In genomic region chr7:50733552-50733951, GRCh38 we compare ENCODE assay signal across 15 cellular contexts. TPM values are rescaled to one million over a fixed set of nuclear protein-coding genes. Genes with fewer than 3 reads are reported as not detected.
DNase-seq lines count a peak whose midpoint lies in the region; ATAC-seq and TF ChIP-seq lines count a peak whose summit lies in the region.
"Had no signal": no experiment of that assay in that cellular context is flagged by ENCODE, and none has a peak within 500 bp of the region (broad histone marks: within the 10 kb centered on the region; RNA-seq: fewer than 3 reads in every experiment).

No MANE protein-coding gene starts in this region.

- TF ChIP-seq CTCF in AG10803 (conservative IDR thresholded peaks at IDR 0.05; ENCODE audit: low read length) (no peak), choroid plexus epithelial cell (conservative IDR thresholded peaks at IDR 0.05; ENCODE audit: low read depth, low read length) (no peak), lung (IDR thresholded peaks at IDR 0.05; ENCODE audit: control extremely low read depth, extremely low read depth) (no peak), GM10248 (IDR thresholded peaks at IDR 0.05; ENCODE audit: control extremely low read depth, extremely low read depth, low read depth, missing control alignments) (no peak)

- H3K27ac Mint-ChIP-seq in activated CD4-positive, alpha-beta memory T cell treated with anti-CD3 and anti-CD28 coated beads, Interleukin-2, amount 10 ng/mL, durations not matched to agents 7 days and 5 days: no peak overlapping the region
- H3K27ac Mint-ChIP-seq: activated CD4-positive, alpha-beta T cell treated with anti-CD3 and anti-CD28 coated beads for 36 hours; activated T-helper 1 cell treated with anti-CD3 and anti-CD28 coated beads, Interleukin-12 subunit alpha, Interleukin-12 subunit beta, Interleukin-2, Interleukin-4 antibody, amounts not matched to agents 30 ng/mL and 10 ng/mL and 1 ng/mL, durations not matched to agents 14 hours and 24 hours and 36 hours had no signal

- H3K27ac ChIP-seq in lung (ENCODE audit: low read depth in 1 of 2, low read length in 1 of 2): peak overlapping the region in 1 of 2 donors; percentile 62
- H3K27ac ChIP-seq: neutrophil had no signal

- POLR2A ChIA-PET in activated CD4-positive, alpha-beta memory T cell treated with anti-CD3 and anti-CD28 coated beads, Interleukin-2, amount 10 ng/mL, durations not matched to agents 7 days and 5 days (lab: Charles Lee): no interaction called here
- POLR2A ChIA-PET in GM10248 (lab: Yijun Ruan, JAX): no interaction called here

- no peaks in the 10 kb centered on the region for H3K27me3 ChIP-seq in lung (ENCODE audit: control insufficient read depth, insufficient read depth)
- H3K27me3 ChIP-seq: neutrophil had no signal

- H3K9me3 Mint-ChIP-seq in activated CD4-positive, alpha-beta memory T cell treated with anti-CD3 and anti-CD28 coated beads, Interleukin-2, amount 10 ng/mL, durations not matched to agents 7 days and 5 days: no peaks in the 10 kb centered on the region
- H3K9me3 Mint-ChIP-seq: activated T-helper 1 cell treated with anti-CD3 and anti-CD28 coated beads, Interleukin-12 subunit alpha, Interleukin-12 subunit beta, Interleukin-2, Interleukin-4 antibody, amounts not matched to agents 30 ng/mL and 10 ng/mL and 1 ng/mL, durations not matched to agents 14 hours and 24 hours and 36 hours had no signal

- peaks cover 0 to 2% of the 10 kb centered on the region in 2 donors for H3K9me3 ChIP-seq in lung (ENCODE audit: control insufficient read depth in 2 of 2, insufficient read depth in 1 of 2, low read length in 1 of 2)
- H3K9me3 ChIP-seq: neutrophil had no signal

- peak; percentile 81 for ATAC-seq in lung (ENCODE audit: insufficient read depth, low FRiP score)
- ATAC-seq: activated CD4-positive, alpha-beta T cell treated with anti-CD3 and anti-CD28 coated beads for 36 hours had no signal

- H3K4me3 ChIP-seq in AG10803 (ENCODE audit: low read length) (no peak overlapping the region), choroid plexus epithelial cell (ENCODE audit: low read depth, low read length) (no peak overlapping the region), lung (no peak overlapping the region)

- DNase-seq in AG10803 (ENCODE audit: low read depth): peak; percentile 16
- DNase-seq in M059J (ENCODE audit: low read depth): peak; percentile 75
- peak; percentile 71 for DNase-seq in choroid plexus epithelial cell (ENCODE audit: low read depth)
- DNase-seq in lung (ENCODE audit: low spot score): no peak
- DNase-seq in activated effector memory CD4-positive, alpha-beta T cell treated with Interleukin-2 at 50 U/mL for 16 hours: no peak
- no peak for DNase-seq in activated CD4-positive, alpha-beta memory T cell treated with anti-CD3 and anti-CD28 coated beads, Interleukin-2, amount 10 ng/mL, durations not matched to agents 7 days and 5 days
- no peak for DNase-seq in GM10248 (ENCODE audit: extremely low spot score)
- no peak for DNase-seq in NCI-H2107 (lab: John Stamatoyannopoulos, UW)
- DNase-seq: activated CD4-positive, alpha-beta T cell treated with anti-CD3 and anti-CD28 coated beads for 36 hours; anterior cingulate cortex; NCI-H1105 treated with DMSO at 0.1 percent for 48 hours; NCI-H345; OCI-M1 had no signal

- no peaks in the 10 kb centered on the region for H3K36me3 ChIP-seq in lung (ENCODE audit: control insufficient read depth in 2 of 2, insufficient read depth in 2 of 2, low read length in 2 of 2)

- H3K27me3 Mint-ChIP-seq in activated CD4-positive, alpha-beta memory T cell treated with anti-CD3 and anti-CD28 coated beads, Interleukin-2, amount 10 ng/mL, durations not matched to agents 7 days and 5 days: no peaks in the 10 kb centered on the region
- H3K27me3 Mint-ChIP-seq: activated CD4-positive, alpha-beta T cell treated with anti-CD3 and anti-CD28 coated beads for 36 hours had no signal

- 66 to 75% methylated on average over 5 of the region's 5 CpGs for WGBS in lung, 2 donors

- CTCF ChIA-PET in activated CD4-positive, alpha-beta memory T cell treated with anti-CD3 and anti-CD28 coated beads, Interleukin-2, amount 10 ng/mL, durations not matched to agents 7 days and 5 days (lab: Charles Lee): no interaction called here
- CTCF ChIA-PET in GM10248 (lab: Yijun Ruan, JAX): no interaction called here

- peaks cover 6 to 24% of the 10 kb centered on the region in 2 donors for H3K4me1 ChIP-seq in lung (ENCODE audit: control insufficient read depth in 2 of 2, insufficient read depth in 2 of 2, low read length in 2 of 2)

- H3K4me3 Mint-ChIP-seq in activated CD4-positive, alpha-beta memory T cell treated with anti-CD3 and anti-CD28 coated beads, Interleukin-2, amount 10 ng/mL, durations not matched to agents 7 days and 5 days: no peak overlapping the region
- H3K4me3 Mint-ChIP-seq: activated CD4-positive, alpha-beta T cell treated with anti-CD3 and anti-CD28 coated beads for 36 hours; activated T-helper 1 cell treated with anti-CD3 and anti-CD28 coated beads, Interleukin-12 subunit alpha, Interleukin-12 subunit beta, Interleukin-2, Interleukin-4 antibody, amounts not matched to agents 30 ng/mL and 10 ng/mL and 1 ng/mL, durations not matched to agents 14 hours and 24 hours and 36 hours had no signal

- H3K36me3 Mint-ChIP-seq in activated CD4-positive, alpha-beta memory T cell treated with anti-CD3 and anti-CD28 coated beads, Interleukin-2, amount 10 ng/mL, durations not matched to agents 7 days and 5 days (ENCODE audit: low read depth): peaks cover 3% of the 10 kb centered on the region

- H3K4me1 Mint-ChIP-seq in activated CD4-positive, alpha-beta memory T cell treated with anti-CD3 and anti-CD28 coated beads, Interleukin-2, amount 10 ng/mL, durations not matched to agents 7 days and 5 days: peaks cover 7% of the 10 kb centered on the region

RNA-seq across cellular contexts. Expression of gene GRB10, which starts 49.1 kb away (rescaled TPM):
- total RNA-seq in M059J (2014; rRNA removed; shearing (Covaris generic)): 0.10 and 0.20 TPM in 2 replicates
- total RNA-seq in lung: 10 to 100 TPM; 57.4 to 68.6 TPM
- polyA plus RNA-seq in lung: 10 to 100 TPM; 11.6 to 24.6 TPM
- total RNA-seq in activated CD4-positive, alpha-beta memory T cell treated with anti-CD3 and anti-CD28 coated beads, Interleukin-2, amount 10 ng/mL, durations not matched to agents 7 days and 5 days: 10 to 100 TPM; 13.9 to 14.2 TPM

Comparison
In these comparisons a context has a peak if more than half of its experiments do, and no peak if none do; other contexts are left out.
1. DNase-seq: peak in AG10803 (single experiment), M059J (single experiment) and choroid plexus epithelial cell (single experiment); none in lung (single experiment), activated effector memory CD4-positive, alpha-beta T cell treated with Interleukin-2 at 50 U/mL for 16 hours (single experiment), activated CD4-positive, alpha-beta memory T cell treated with anti-CD3 and anti-CD28 coated beads, Interleukin-2, amount 10 ng/mL, durations not matched to agents 7 days and 5 days (single experiment), GM10248 (single experiment) and NCI-H2107 (single experiment).
2. RNA of gene GRB10, which starts 49.1 kb away (total RNA-seq): 57.4 to 68.6 TPM in lung and 13.9 to 14.2 TPM in activated CD4-positive, alpha-beta memory T cell treated with anti-CD3 and anti-CD28 coated beads, Interleukin-2, amount 10 ng/mL, durations not matched to agents 7 days and 5 days; 0.10 to 0.20 TPM in M059J; every median in the first group is over 10 times any median in the second.